In genomic region chr5:143188083-143188482, GRCh38 we compare ENCODE assay signal across 21 cellular contexts.
DNase-seq lines count a peak whose midpoint lies in the region; ATAC-seq and TF ChIP-seq lines count a peak whose summit lies in the region.
"Had no signal": no experiment of that assay in that cellular context is flagged by ENCODE, and none has a peak within 500 bp of the region (broad histone marks: within the 10 kb centered on the region; RNA-seq: fewer than 3 reads in every experiment).

No MANE protein-coding gene starts in this region.

- no peak overlapping the region for H3K4me3 Mint-ChIP-seq in activated CD4-positive, alpha-beta memory T cell treated with anti-CD3 and anti-CD28 coated beads for 36 hours
- no peak overlapping the region for H3K4me3 Mint-ChIP-seq in activated CD4-positive, alpha-beta memory T cell treated with anti-CD3 and anti-CD28 coated beads, Interleukin-2, amount 10 ng/mL, durations not matched to agents 7 days and 5 days
- no peak overlapping the region for H3K4me3 Mint-ChIP-seq in stimulated activated naive CD8-positive, alpha-beta T cell treated with anti-CD3 and anti-CD28 coated beads, Interleukin-15, amount 100 ng/mL, for 72 hours
- no peak overlapping the region for H3K4me3 Mint-ChIP-seq in activated T-helper 2 cell treated with anti-CD3 and anti-CD28 coated beads, Interferon-gamma antibody, Interleukin-2, Interleukin-4, amounts not matched to agents 10 μg/mL and 5 μg/mL and 100 μg/mL, durations not matched to agents 14 hours and 24 hours and 36 hours (ENCODE audit: low read depth)
- no peak overlapping the region for H3K4me3 Mint-ChIP-seq in stimulated activated memory B cell treated with anti-CD40 and anti-IgM and Interleukin-4, amounts not matched to agents 10 μg/mL and 1 μg/mL and 100 μg/mL, for 72 hours
- no peak overlapping the region for H3K4me3 Mint-ChIP-seq in MCF 10A (ENCODE audit: unreplicated experiment)
- H3K4me3 Mint-ChIP-seq: CD8-positive, alpha-beta T cell had no signal

- H3K9me3 Mint-ChIP-seq in activated CD4-positive, alpha-beta memory T cell treated with anti-CD3 and anti-CD28 coated beads for 36 hours = peaks cover 10% of the 10 kb centered on the region
- H3K9me3 Mint-ChIP-seq in activated CD4-positive, alpha-beta memory T cell treated with anti-CD3 and anti-CD28 coated beads, Interleukin-2, amount 10 ng/mL, durations not matched to agents 7 days and 5 days = peaks cover 3% of the 10 kb centered on the region
- peaks cover 17 to 24% of the 10 kb centered on the region in 2 donors for H3K9me3 Mint-ChIP-seq in stimulated activated naive CD8-positive, alpha-beta T cell treated with anti-CD3 and anti-CD28 coated beads, Interleukin-15, amount 100 ng/mL, for 72 hours
- H3K9me3 Mint-ChIP-seq in activated T-helper 2 cell treated with anti-CD3 and anti-CD28 coated beads, Interferon-gamma antibody, Interleukin-2, Interleukin-4, amounts not matched to agents 10 μg/mL and 5 μg/mL and 100 μg/mL, durations not matched to agents 14 hours and 24 hours and 36 hours = peaks cover 21% of the 10 kb centered on the region
- H3K9me3 Mint-ChIP-seq in stimulated activated memory B cell treated with anti-CD40 and anti-IgM and Interleukin-4, amounts not matched to agents 10 μg/mL and 1 μg/mL and 100 μg/mL, for 72 hours = peaks cover 7% of the 10 kb centered on the region
- H3K9me3 Mint-ChIP-seq in MCF 10A (ENCODE audit: unreplicated experiment) = peaks cover 13% of the 10 kb centered on the region

- no peak for DNase-seq in activated CD4-positive, alpha-beta memory T cell treated with anti-CD3 and anti-CD28 coated beads for 36 hours
- no peak for DNase-seq in activated CD4-positive, alpha-beta memory T cell treated with anti-CD3 and anti-CD28 coated beads, Interleukin-2, amount 10 ng/mL, durations not matched to agents 7 days and 5 days
- no peak for DNase-seq in stimulated activated naive CD8-positive, alpha-beta T cell treated with anti-CD3 and anti-CD28 coated beads, Interleukin-15, amount 100 ng/mL, for 72 hours
- no peak for DNase-seq in stimulated activated naive CD8-positive, alpha-beta T cell treated with anti-CD3 and anti-CD28 coated beads, Interleukin-15, Interleukin-2, amounts not matched to agents 100 U/mL and 50 U/mL, for 24 hours
- no peak for DNase-seq in activated T-helper 2 cell treated with anti-CD3 and anti-CD28 coated beads, Interferon-gamma antibody, Interleukin-2, Interleukin-4, amounts not matched to agents 10 μg/mL and 5 μg/mL and 100 μg/mL, durations not matched to agents 14 hours and 24 hours and 36 hours (ENCODE audit: low spot score)
- no peak for DNase-seq in NCI-H526 (lab: John Stamatoyannopoulos, UW)
- DNase-seq in MCF 10A (ENCODE audit: unreplicated experiment) = no peak
- DNase-seq: CD8-positive, alpha-beta T cell; DMS53; EL; MG63; NCI-H1048; NCI-H1436; NCI-H1930; NCI-H226; NCI-H524; RPMI8226; SHP77 treated with DMSO at 0.1 percent for 48 hours had no signal

- peaks cover 10% of the 10 kb centered on the region for H3K36me3 Mint-ChIP-seq in activated CD4-positive, alpha-beta memory T cell treated with anti-CD3 and anti-CD28 coated beads for 36 hours
- peaks cover 7% of the 10 kb centered on the region for H3K36me3 Mint-ChIP-seq in activated CD4-positive, alpha-beta memory T cell treated with anti-CD3 and anti-CD28 coated beads, Interleukin-2, amount 10 ng/mL, durations not matched to agents 7 days and 5 days (ENCODE audit: low read depth)
- H3K36me3 Mint-ChIP-seq in activated T-helper 2 cell treated with anti-CD3 and anti-CD28 coated beads, Interferon-gamma antibody, Interleukin-2, Interleukin-4, amounts not matched to agents 10 μg/mL and 5 μg/mL and 100 μg/mL, durations not matched to agents 14 hours and 24 hours and 36 hours (ENCODE audit: low read depth) = peaks cover 29% of the 10 kb centered on the region
- peaks cover 9% of the 10 kb centered on the region for H3K36me3 Mint-ChIP-seq in stimulated activated memory B cell treated with anti-CD40 and anti-IgM and Interleukin-4, amounts not matched to agents 10 μg/mL and 1 μg/mL and 100 μg/mL, for 72 hours
- peaks cover 4% of the 10 kb centered on the region for H3K36me3 Mint-ChIP-seq in MCF 10A (ENCODE audit: insufficient read depth, unreplicated experiment)

- POLR2A ChIA-PET in activated CD4-positive, alpha-beta memory T cell treated with anti-CD3 and anti-CD28 coated beads for 36 hours (lab: Charles Lee) = interaction anchor here (1.0 to 1.1 kb wide), 4 partner anchors 26 to 212 kb away, joined by 3 read pairs; no protein-coding TSS in a partner anchor
- POLR2A ChIA-PET in activated CD4-positive, alpha-beta memory T cell treated with anti-CD3 and anti-CD28 coated beads, Interleukin-2, amount 10 ng/mL, durations not matched to agents 7 days and 5 days (lab: Charles Lee) = no interaction called here
- POLR2A ChIA-PET in MCF 10A (lab: Yijun Ruan, JAX) = interaction anchor here (0.6 to 4.8 kb wide), 18 partner anchors 8 to 1182 kb away, joined by 3 to 44 read pairs (median 6); partner anchors contain the start of gene NR3C1

- H3K27me3 Mint-ChIP-seq in activated CD4-positive, alpha-beta memory T cell treated with anti-CD3 and anti-CD28 coated beads for 36 hours = no peaks in the 10 kb centered on the region
- H3K27me3 Mint-ChIP-seq in activated CD4-positive, alpha-beta memory T cell treated with anti-CD3 and anti-CD28 coated beads, Interleukin-2, amount 10 ng/mL, durations not matched to agents 7 days and 5 days = no peaks in the 10 kb centered on the region
- no peaks in the 10 kb centered on the region for H3K27me3 Mint-ChIP-seq in stimulated activated naive CD8-positive, alpha-beta T cell treated with anti-CD3 and anti-CD28 coated beads, Interleukin-15, amount 100 ng/mL, for 72 hours
- H3K27me3 Mint-ChIP-seq in activated T-helper 2 cell treated with anti-CD3 and anti-CD28 coated beads, Interferon-gamma antibody, Interleukin-2, Interleukin-4, amounts not matched to agents 10 μg/mL and 5 μg/mL and 100 μg/mL, durations not matched to agents 14 hours and 24 hours and 36 hours (ENCODE audit: low read depth) = no peaks in the 10 kb centered on the region
- H3K27me3 Mint-ChIP-seq in stimulated activated memory B cell treated with anti-CD40 and anti-IgM and Interleukin-4, amounts not matched to agents 10 μg/mL and 1 μg/mL and 100 μg/mL, for 72 hours = no peaks in the 10 kb centered on the region
- H3K27me3 Mint-ChIP-seq in MCF 10A (ENCODE audit: insufficient read depth, unreplicated experiment) = no peaks in the 10 kb centered on the region

- BruUV-seq in MCF 10A (replicated peaks; lab: Mats Ljungman, UMichigan) = no TSS peak

- intact Hi-C loops in activated CD4-positive, alpha-beta memory T cell treated with anti-CD3 and anti-CD28 coated beads for 36 hours (cut with micrococcal nuclease) = loop anchor here (1.0 to 10.0 kb wide), 7 partner anchors 9 to 997 kb away; no protein-coding TSS in a partner anchor
- intact Hi-C loops in activated T-helper 2 cell treated with anti-CD3 and anti-CD28 coated beads, Interferon-gamma antibody, Interleukin-2, Interleukin-4, amounts not matched to agents 10 μg/mL and 5 μg/mL and 100 μg/mL, durations not matched to agents 14 hours and 24 hours and 36 hours (cut with micrococcal nuclease) = loop anchor here (10.0 kb wide), 1 partner anchor 507 kb away; no protein-coding TSS in a partner anchor
- intact Hi-C loops in MCF 10A (cut with micrococcal nuclease) = no loop called here

- no peak for ATAC-seq in stimulated activated naive CD8-positive, alpha-beta T cell treated with anti-CD3 and anti-CD28 coated beads, Interleukin-15, amount 100 ng/mL, for 72 hours
- ATAC-seq in stimulated activated naive CD8-positive, alpha-beta T cell treated with anti-CD3 and anti-CD28 coated beads, Interleukin-15, Interleukin-2, amounts not matched to agents 100 U/mL and 50 U/mL, for 24 hours = no peak
- ATAC-seq in stimulated activated memory B cell treated with anti-CD40 and anti-IgM and Interleukin-4, amounts not matched to agents 10 μg/mL and 1 μg/mL and 100 μg/mL, for 72 hours = no peak
- ATAC-seq: A549; CD8-positive, alpha-beta T cell; PC-3 had no signal

- CTCF ChIA-PET in activated CD4-positive, alpha-beta memory T cell treated with anti-CD3 and anti-CD28 coated beads for 36 hours (lab: Charles Lee) = interaction anchor here (1.0 to 1.8 kb wide), 3 partner anchors 12 to 171 kb away, joined by 3 to 6 read pairs (median 4); no protein-coding TSS in a partner anchor
- CTCF ChIA-PET in activated CD4-positive, alpha-beta memory T cell treated with anti-CD3 and anti-CD28 coated beads, Interleukin-2, amount 10 ng/mL, durations not matched to agents 7 days and 5 days (lab: Charles Lee) = interaction anchor here (0.6 to 1.1 kb wide), 2 partner anchors 213 to 632 kb away, joined by 3 to 4 read pairs; no protein-coding TSS in a partner anchor
- CTCF ChIA-PET in MCF 10A (lab: Yijun Ruan, JAX) = interaction anchor here (0.6 to 2.1 kb wide), 5 partner anchors 9 to 185 kb away, joined by 3 to 7 read pairs (median 5); no protein-coding TSS in a partner anchor

- H3K4me1 Mint-ChIP-seq in activated CD4-positive, alpha-beta memory T cell treated with anti-CD3 and anti-CD28 coated beads for 36 hours (ENCODE audit: low read depth) = peaks cover 49% of the 10 kb centered on the region
- peaks cover 40% of the 10 kb centered on the region for H3K4me1 Mint-ChIP-seq in activated CD4-positive, alpha-beta memory T cell treated with anti-CD3 and anti-CD28 coated beads, Interleukin-2, amount 10 ng/mL, durations not matched to agents 7 days and 5 days
- peaks cover 51% of the 10 kb centered on the region for H3K4me1 Mint-ChIP-seq in stimulated activated naive CD8-positive, alpha-beta T cell treated with anti-CD3 and anti-CD28 coated beads, Interleukin-15, amount 100 ng/mL, for 72 hours
- H3K4me1 Mint-ChIP-seq in activated T-helper 2 cell treated with anti-CD3 and anti-CD28 coated beads, Interferon-gamma antibody, Interleukin-2, Interleukin-4, amounts not matched to agents 10 μg/mL and 5 μg/mL and 100 μg/mL, durations not matched to agents 14 hours and 24 hours and 36 hours (ENCODE audit: low read depth) = peaks cover 52% of the 10 kb centered on the region
- peaks cover 8% of the 10 kb centered on the region for H3K4me1 Mint-ChIP-seq in stimulated activated memory B cell treated with anti-CD40 and anti-IgM and Interleukin-4, amounts not matched to agents 10 μg/mL and 1 μg/mL and 100 μg/mL, for 72 hours
- H3K4me1 Mint-ChIP-seq in MCF 10A (ENCODE audit: insufficient read depth, unreplicated experiment) = peaks cover 16% of the 10 kb centered on the region

- no peak for TF ChIP-seq CTCF in MCF 10A (IDR thresholded peaks at IDR 0.05; ENCODE audit: unreplicated experiment)

- H3K27ac Mint-ChIP-seq in activated CD4-positive, alpha-beta memory T cell treated with anti-CD3 and anti-CD28 coated beads for 36 hours = peak overlapping the region; percentile 61
- H3K27ac Mint-ChIP-seq in activated CD4-positive, alpha-beta memory T cell treated with anti-CD3 and anti-CD28 coated beads, Interleukin-2, amount 10 ng/mL, durations not matched to agents 7 days and 5 days = no peak overlapping the region
- peak overlapping the region; percentile 45 to 63 for H3K27ac Mint-ChIP-seq in stimulated activated naive CD8-positive, alpha-beta T cell treated with anti-CD3 and anti-CD28 coated beads, Interleukin-15, amount 100 ng/mL, for 72 hours
- H3K27ac Mint-ChIP-seq in activated T-helper 2 cell treated with anti-CD3 and anti-CD28 coated beads, Interferon-gamma antibody, Interleukin-2, Interleukin-4, amounts not matched to agents 10 μg/mL and 5 μg/mL and 100 μg/mL, durations not matched to agents 14 hours and 24 hours and 36 hours = peak overlapping the region; percentile 51
- H3K27ac Mint-ChIP-seq in stimulated activated memory B cell treated with anti-CD40 and anti-IgM and Interleukin-4, amounts not matched to agents 10 μg/mL and 1 μg/mL and 100 μg/mL, for 72 hours = no peak overlapping the region
- no peak overlapping the region for H3K27ac Mint-ChIP-seq in MCF 10A (ENCODE audit: low read depth, unreplicated experiment)
- H3K27ac Mint-ChIP-seq: CD8-positive, alpha-beta T cell had no signal

Comparison
In these comparisons a context has a peak if more than half of its experiments do, and no peak if none do; other contexts are left out.
1. H3K27ac Mint-ChIP-seq: peak in activated CD4-positive, alpha-beta memory T cell treated with anti-CD3 and anti-CD28 coated beads for 36 hours (single experiment), stimulated activated naive CD8-positive, alpha-beta T cell treated with anti-CD3 and anti-CD28 coated beads, Interleukin-15, amount 100 ng/mL, for 72 hours (2 of 2) and activated T-helper 2 cell treated with anti-CD3 and anti-CD28 coated beads, Interferon-gamma antibody, Interleukin-2, Interleukin-4, amounts not matched to agents 10 μg/mL and 5 μg/mL and 100 μg/mL, durations not matched to agents 14 hours and 24 hours and 36 hours (single experiment); none in activated CD4-positive, alpha-beta memory T cell treated with anti-CD3 and anti-CD28 coated beads, Interleukin-2, amount 10 ng/mL, durations not matched to agents 7 days and 5 days (single experiment), stimulated activated memory B cell treated with anti-CD40 and anti-IgM and Interleukin-4, amounts not matched to agents 10 μg/mL and 1 μg/mL and 100 μg/mL, for 72 hours (single experiment) and MCF 10A (single experiment).